21 cellular contexts compared by ENCODE assay signal in genomic region chr11:94104734-94105133, GRCh38. TPM values are rescaled to one million over a fixed set of nuclear protein-coding genes. Genes with fewer than 3 reads are reported as not detected.
DNase-seq lines count a peak whose midpoint lies in the region; ATAC-seq, FAIRE-seq and TF ChIP-seq lines count a peak whose summit lies in the region.
"Had no signal": no experiment of that assay in that cellular context is flagged by ENCODE, and none has a peak within 500 bp of the region (broad histone marks: within the 10 kb centered on the region; RNA-seq: fewer than 3 reads in every experiment).

No MANE protein-coding gene starts in this region.

- no peak overlapping the region for H3K4ac ChIP-seq in neuronal stem cell (ENCODE audit: low read length)

- no peak overlapping the region for H3K9ac ChIP-seq in neuronal stem cell (ENCODE audit: low read depth, low read length, poor library complexity)

- no peaks in the 10 kb centered on the region for H3K79me1 ChIP-seq in neuronal stem cell (ENCODE audit: low read depth, low read length)

- H2BK15ac ChIP-seq in neuronal stem cell (ENCODE audit: low read length), result no peak overlapping the region

- no peak overlapping the region for H4K8ac ChIP-seq in neuronal stem cell (ENCODE audit: low read depth, low read length)

- H2BK5ac ChIP-seq in neuronal stem cell (ENCODE audit: low read length), result no peak overlapping the region

- no peak overlapping the region for H2BK12ac ChIP-seq in neuronal stem cell (ENCODE audit: low read length)

- H3K9me3 ChIP-seq in RWPE2 (ENCODE audit: severe bottlenecking) (no peaks in the 10 kb centered on the region), neuronal stem cell (replicated peaks in 1 of 2; ENCODE audit: control insufficient read depth in 2 of 2, insufficient read depth in 1 of 2, low read depth in 1 of 2, low read length in 2 of 2) (no peaks in the 10 kb centered on the region)
- H3K9me3 ChIP-seq: HAP-1 had no signal

- H4K91ac ChIP-seq in neuronal stem cell (ENCODE audit: low read depth, low read length, poor library complexity), result no peak overlapping the region

- H3K27me3 ChIP-seq in RWPE2 (ENCODE audit: insufficient read depth, poor library complexity, severe bottlenecking) (no peaks in the 10 kb centered on the region), bronchial epithelial cell (ENCODE audit: control insufficient read depth, insufficient read depth, low read length) (no peaks in the 10 kb centered on the region), neuronal stem cell (ENCODE audit: control insufficient read depth in 3 of 3, insufficient read depth in 3 of 3, low read depth in 1 of 3, low read length in 3 of 3) (peaks cover 0 to 2% (median 0%) of the 10 kb centered on the region in 3 experiments)

- intact Hi-C loops in cardiac septum (cut with DNase I), result no loop called here

- H3K4me1 ChIP-seq in RWPE2 (ENCODE audit: insufficient read depth, poor library complexity, severe bottlenecking) (no peaks in the 10 kb centered on the region), neuronal stem cell (ENCODE audit: control insufficient read depth in 2 of 2, insufficient read depth in 1 of 2, low read depth in 1 of 2, low read length in 2 of 2) (no peaks in the 10 kb centered on the region)
- H3K4me1 ChIP-seq: HAP-1 had no signal

- no peak overlapping the region for H3K18ac ChIP-seq in neuronal stem cell (ENCODE audit: low read length)

- H3K27ac ChIP-seq in RWPE2 (ENCODE audit: poor library complexity, severe bottlenecking), result no peak overlapping the region
- no peak overlapping the region for H3K27ac ChIP-seq in neuronal stem cell (replicated peaks; ENCODE audit: low read length)

- H3K23ac ChIP-seq in neuronal stem cell (ENCODE audit: low read depth, low read length, poor library complexity), result no peak overlapping the region

- no peak overlapping the region for H3K14ac ChIP-seq in neuronal stem cell (ENCODE audit: low read length)

- TF ChIP-seq CTCF in RWPE2 (IDR thresholded peaks at IDR 0.05; ENCODE audit: poor library complexity, severe bottlenecking), result no peak
- no peak for TF ChIP-seq CTCF in bronchial epithelial cell (IDR thresholded peaks at IDR 0.05; ENCODE audit: insufficient read depth, low read length, severe bottlenecking)

- no peak overlapping the region for H2BK120ac ChIP-seq in neuronal stem cell (ENCODE audit: low read depth, low read length)

- FAIRE-seq in bronchial epithelial cell (lab: Jason Lieb, UNC), result no peak
- FAIRE-seq: GM12891, GM18507, H54 had no signal

- H3K4me2 ChIP-seq in neuronal stem cell (ENCODE audit: insufficient read depth, low read length, poor library complexity, severe bottlenecking), result no peak overlapping the region

- H3K4me3 ChIP-seq in RWPE2 (ENCODE audit: severe bottlenecking) (no peak overlapping the region), bronchial epithelial cell (ENCODE audit: low read depth, low read length) (no peak overlapping the region), neuronal stem cell (ENCODE audit: low read length in 2 of 2) (no peak overlapping the region)
- H3K4me3 ChIP-seq: HAP-1 had no signal

- peak; percentile 46; the same call in 1 of the 3 replicates for ATAC-seq in RWPE2 (ENCODE audit: low read depth)
- peak; percentile 53 for ATAC-seq in esophagus mucosa
- ATAC-seq in GM18907 (IDR thresholded peaks at IDR 0.05; ENCODE audit: unreplicated experiment), result no peak
- ATAC-seq in HG02885 (IDR thresholded peaks at IDR 0.05; ENCODE audit: poor library complexity, unreplicated experiment), result no peak

- DNase-seq in RWPE2 (ENCODE audit: low spot score) (no peak), bronchial epithelial cell (ENCODE audit: low read depth) (peak; percentile 85), neuronal stem cell (ENCODE audit: low spot score) (no peak), NCI-H526 (lab: John Stamatoyannopoulos, UW) (no peak), cardiac septum (ENCODE audit: low spot score) (no peak)
- DNase-seq: C1 segment of cervical spinal cord; Calu3; CD4-positive, alpha-beta memory T cell; COR-L47; DMS53; DMS79 treated with DMSO at 0.1 percent for 48 hours; GF-D8; GOT3; HFFc6 had no signal

- H2AK5ac ChIP-seq in neuronal stem cell (ENCODE audit: low read depth, low read length), result no peak overlapping the region

- no peaks in the 10 kb centered on the region for H3K36me3 ChIP-seq in RWPE2 (ENCODE audit: low read depth)
- no peaks in the 10 kb centered on the region for H3K36me3 ChIP-seq in bronchial epithelial cell (ENCODE audit: control insufficient read depth, insufficient read depth, low read length)
- no peaks in the 10 kb centered on the region for H3K36me3 ChIP-seq in neuronal stem cell (replicated peaks in 1 of 2; ENCODE audit: control insufficient read depth in 2 of 2, insufficient read depth in 2 of 2, low read length in 2 of 2)
- H3K36me3 ChIP-seq: HAP-1 had no signal

- peak overlapping the region; percentile 65 for H2AFZ ChIP-seq in neuronal stem cell (ENCODE audit: low read length)

RNA-seq across cellular contexts. Expression of gene PANX1, which starts 23.9 kb away (rescaled TPM):
- total RNA-seq in bronchial epithelial cell (44.8 and 60.3 TPM in 2 replicates), esophagus mucosa (10.9 TPM), cardiac septum (28.9 TPM)
- 14.5 TPM for polyA plus RNA-seq in neuronal stem cell (2013, experiment 1 of 2)
- polyA plus RNA-seq in neuronal stem cell (2013, experiment 2 of 2), result 14.8 TPM

Comparison
In these comparisons a context has a peak if more than half of its experiments do, and no peak if none do; other contexts are left out.
1. ATAC-seq: peak in RWPE2 (single experiment) and esophagus mucosa (single experiment); none in GM18907 (single experiment) and HG02885 (single experiment).